15 cellular contexts compared by ENCODE assay signal in genomic region chr3:56773588-56774330, GRCh38. TPM values are rescaled to one million over a fixed set of nuclear protein-coding genes. Genes with fewer than 3 reads are reported as not detected.
DNase-seq lines count a peak whose midpoint lies in the region; ATAC-seq and TF ChIP-seq lines count a peak whose summit lies in the region.
"Had no signal": no experiment of that assay in that cellular context is flagged by ENCODE, and none has a peak within 500 bp of the region (broad histone marks: within the 10 kb centered on the region; RNA-seq: fewer than 3 reads in every experiment).

No MANE protein-coding gene starts in this region.

- H3K27ac ChIP-seq in dorsolateral prefrontal cortex (peak overlapping the region in 22 of 59 donors; percentile 4 to 83 (median 31)), thymus (ENCODE audit: low read depth) (peak overlapping the region; percentile 18)
- H3K27ac ChIP-seq: GM23248, stomach had no signal

- no peaks in the 10 kb centered on the region for H3K27me3 Mint-ChIP-seq in activated T-cell treated with anti-CD3 and anti-CD28 coated beads, Interleukin-2, amount 50 U/mL, for 72 hours (ENCODE audit: low read depth)
- no peaks in the 10 kb centered on the region for H3K27me3 Mint-ChIP-seq in activated T-cell treated with anti-CD3 and anti-CD28 coated beads, Interleukin-2, amount 50 U/mL, for 4 hours (ENCODE audit: low read depth)

- H3K9me3 Mint-ChIP-seq in activated T-cell treated with anti-CD3 and anti-CD28 coated beads, Interleukin-2, amount 50 U/mL, for 72 hours = no peaks in the 10 kb centered on the region
- no peaks in the 10 kb centered on the region for H3K9me3 Mint-ChIP-seq in activated T-cell treated with anti-CD3 and anti-CD28 coated beads, Interleukin-2, amount 50 U/mL, for 4 hours

- H3K4me3 ChIP-seq in dorsolateral prefrontal cortex = peak overlapping the region in 41 of 59 donors; percentile 1 to 63 (median 43)
- no peak overlapping the region for H3K4me3 ChIP-seq in thymus (ENCODE audit: low read length)
- H3K4me3 ChIP-seq: GM23248, MG63, stomach had no signal

- H3K9me3 ChIP-seq in thymus (ENCODE audit: control insufficient read depth) = no peaks in the 10 kb centered on the region
- H3K9me3 ChIP-seq: MG63, stomach had no signal

- no peak for DNase-seq in activated T-cell treated with anti-CD3 and anti-CD28 coated beads, Interleukin-2, amount 50 U/mL, for 72 hours
- no peak for DNase-seq in activated T-cell treated with anti-CD3 and anti-CD28 coated beads, Interleukin-2, amount 50 U/mL, for 4 hours
- DNase-seq in NOMO-1 treated with dmso at 0.1 percent for 144 hours (lab: John Stamatoyannopoulos, UW; ENCODE audit: unreplicated experiment) (peak; percentile 40), dorsolateral prefrontal cortex (no peak)
- DNase-seq: activated effector memory CD4-positive, alpha-beta T cell treated with anti-CD3 and anti-CD28 coated beads, Interleukin-2, amount 50 U/mL, for 16 hours; cerebellar nuclear complex; MG63; stomach had no signal

- H3K4me1 Mint-ChIP-seq in activated T-cell treated with anti-CD3 and anti-CD28 coated beads, Interleukin-2, amount 50 U/mL, for 72 hours (ENCODE audit: low read depth) = peaks cover 78% of the 10 kb centered on the region
- peaks cover 72% of the 10 kb centered on the region for H3K4me1 Mint-ChIP-seq in activated T-cell treated with anti-CD3 and anti-CD28 coated beads, Interleukin-2, amount 50 U/mL, for 4 hours (ENCODE audit: low read depth)

- no peak for ATAC-seq in activated T-cell treated with anti-CD3 and anti-CD28 coated beads, Interleukin-2, amount 50 U/mL, for 72 hours (replicated peaks in 1 of 2)
- ATAC-seq in activated T-cell treated with anti-CD3 and anti-CD28 coated beads, Interleukin-2, amount 50 U/mL, for 4 hours = no peak
- ATAC-seq in GM21367 (IDR thresholded peaks at IDR 0.05; ENCODE audit: unreplicated experiment) (no peak), HG02970 (IDR thresholded peaks at IDR 0.05; ENCODE audit: low FRiP score, unreplicated experiment) (no peak), GM21723 (IDR thresholded peaks at IDR 0.05; ENCODE audit: unreplicated experiment) (no peak)
- ATAC-seq: Panc1, sciatic nerve had no signal

- H3K4me1 ChIP-seq in thymus (ENCODE audit: control insufficient read depth, insufficient read depth, low read length) = no peaks in the 10 kb centered on the region

- H3K27ac Mint-ChIP-seq in activated T-cell treated with anti-CD3 and anti-CD28 coated beads, Interleukin-2, amount 50 U/mL, for 72 hours = peak overlapping the region; percentile 18

- no peaks in the 10 kb centered on the region for H3K27me3 ChIP-seq in dorsolateral prefrontal cortex
- H3K27me3 ChIP-seq in thymus (ENCODE audit: control insufficient read depth, insufficient read depth) = no peaks in the 10 kb centered on the region
- H3K27me3 ChIP-seq: MG63, stomach had no signal

- no peak for TF ChIP-seq CTCF in dorsolateral prefrontal cortex (IDR thresholded peaks at IDR 0.05 in 54 of 56, conservative IDR thresholded peaks at IDR 0.05 in 2 of 56; ENCODE audit: low read depth in 1 of 56, partially characterized antibody in 56 of 56)

- intact Hi-C loops in dorsolateral prefrontal cortex (cut with DNase I) = no loop called here

- H3K36me3 Mint-ChIP-seq in activated T-cell treated with anti-CD3 and anti-CD28 coated beads, Interleukin-2, amount 50 U/mL, for 72 hours (ENCODE audit: insufficient read depth in 2 of 2) = peaks cover 0 to 10% of the 10 kb centered on the region in 2 donors
- H3K36me3 Mint-ChIP-seq in activated T-cell treated with anti-CD3 and anti-CD28 coated beads, Interleukin-2, amount 50 U/mL, for 4 hours (ENCODE audit: insufficient read depth) = peaks cover 37% of the 10 kb centered on the region

- peaks cover 51% of the 10 kb centered on the region for H3K36me3 ChIP-seq in thymus (ENCODE audit: control insufficient read depth, insufficient read depth)
- H3K36me3 ChIP-seq: MG63 had no signal

- WGBS in thymus = 98% methylated on average over 10 of the region's 10 CpGs

- H3K4me3 Mint-ChIP-seq in activated T-cell treated with anti-CD3 and anti-CD28 coated beads, Interleukin-2, amount 50 U/mL, for 72 hours = no peak overlapping the region
- H3K4me3 Mint-ChIP-seq in activated T-cell treated with anti-CD3 and anti-CD28 coated beads, Interleukin-2, amount 50 U/mL, for 4 hours = no peak overlapping the region

RNA-seq across cellular contexts. Expression of gene ARHGEF3, which starts 28.0 kb away (rescaled TPM):
- 10 to 100 TPM; 21.1 to 43.6 TPM for total RNA-seq in activated T-cell treated with anti-CD3 and anti-CD28 coated beads, Interleukin-2, amount 50 U/mL, for 72 hours
- 10 to 100 TPM; 42.4 to 53.9 (median 44.7) TPM for total RNA-seq in activated T-cell treated with anti-CD3 and anti-CD28 coated beads, Interleukin-2, amount 50 U/mL, for 4 hours
- total RNA-seq in dorsolateral prefrontal cortex = 10 to 100 TPM; 20.5 to 88.5 (median 62.5) TPM
- 31.5 TPM for polyA plus RNA-seq in thymus
